1 cellular context compared by ENCODE assay signal in the genomic region with DNA sequence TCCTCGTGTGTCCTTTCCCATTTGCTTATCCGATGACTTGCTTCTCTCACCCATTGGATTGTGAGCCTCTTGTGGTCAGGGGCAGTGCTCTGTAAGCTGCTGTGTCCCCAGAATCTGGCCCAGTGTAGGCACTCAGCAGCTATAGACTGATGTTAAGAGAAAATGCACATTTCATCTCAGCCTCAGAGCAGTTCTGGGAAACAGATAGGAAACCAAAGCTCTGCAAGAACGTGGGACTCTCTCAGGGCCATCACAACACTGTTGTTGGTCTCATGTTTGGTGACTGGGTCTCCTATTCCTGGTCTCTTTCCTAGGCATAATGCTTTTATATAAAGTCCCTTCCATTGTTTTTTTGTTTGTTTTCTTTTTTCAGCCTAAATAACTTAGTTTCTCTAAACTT.
TF ChIP-seq lines count a peak whose summit lies in the region.

No MANE protein-coding gene starts in this region.

TF ChIP-seq in H1, 55 proteins besides CTCF, POLR2A, EP300 and RAD21:
- TF ChIP-seq EGR1 (IDR thresholded peaks at IDR 0.05; ENCODE audit: borderline replicate concordance, low read depth, low read length): no peak
- no peak for TF ChIP-seq CHD1 (IDR thresholded peaks at IDR 0.05; ENCODE audit: low read depth, low read length)
- TF ChIP-seq SIRT6 (IDR thresholded peaks at IDR 0.05; ENCODE audit: low read length): no peak
- TF ChIP-seq, protein P1, sequence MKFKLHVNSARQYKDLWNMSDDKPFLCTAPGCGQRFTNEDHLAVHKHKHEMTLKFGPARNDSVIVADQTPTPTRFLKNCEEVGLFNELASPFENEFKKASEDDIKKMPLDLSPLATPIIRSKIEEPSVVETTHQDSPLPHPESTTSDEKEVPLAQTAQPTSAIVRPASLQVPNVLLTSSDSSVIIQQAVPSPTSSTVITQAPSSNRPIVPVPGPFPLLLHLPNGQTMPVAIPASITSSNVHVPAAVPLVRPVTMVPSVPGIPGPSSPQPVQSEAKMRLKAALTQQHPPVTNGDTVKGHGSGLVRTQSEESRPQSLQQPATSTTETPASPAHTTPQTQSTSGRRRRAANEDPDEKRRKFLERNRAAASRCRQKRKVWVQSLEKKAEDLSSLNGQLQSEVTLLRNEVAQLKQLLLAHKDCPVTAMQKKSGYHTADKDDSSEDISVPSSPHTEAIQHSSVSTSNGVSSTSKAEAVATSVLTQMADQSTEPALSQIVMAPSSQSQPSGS (IDR thresholded peaks at IDR 0.05; ENCODE audit: low read length): no peak
- no peak for TF ChIP-seq ZNF274 (IDR thresholded peaks at IDR 0.05; ENCODE audit: borderline replicate concordance, extremely low read depth, low read length)
- no peak for TF ChIP-seq SIN3A (conservative IDR thresholded peaks at IDR 0.05 in 1 of 2, IDR thresholded peaks at IDR 0.05 in 1 of 2; ENCODE audit: low read depth in 1 of 2, low read length in 2 of 2)
- TF ChIP-seq POLR2AphosphoS5 (IDR thresholded peaks at IDR 0.05; ENCODE audit: low read depth, low read length): no peak
- TF ChIP-seq, protein P2, sequence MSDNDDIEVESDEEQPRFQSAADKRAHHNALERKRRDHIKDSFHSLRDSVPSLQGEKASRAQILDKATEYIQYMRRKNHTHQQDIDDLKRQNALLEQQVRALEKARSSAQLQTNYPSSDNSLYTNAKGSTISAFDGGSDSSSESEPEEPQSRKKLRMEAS (IDR thresholded peaks at IDR 0.05): no peak
- no peak for TF ChIP-seq SRF (IDR thresholded peaks at IDR 0.05; ENCODE audit: low read depth, low read length)
- no peak for TF ChIP-seq TEAD4 (IDR thresholded peaks at IDR 0.05; ENCODE audit: low read depth, low read length)
- TF ChIP-seq SP1 (IDR thresholded peaks at IDR 0.05; ENCODE audit: low read depth, low read length): no peak
TF ChIP-seq in H1: peak in this region for 0.
